Comparison of ENCODE assay signal across 1 cellular context in the genomic region with DNA sequence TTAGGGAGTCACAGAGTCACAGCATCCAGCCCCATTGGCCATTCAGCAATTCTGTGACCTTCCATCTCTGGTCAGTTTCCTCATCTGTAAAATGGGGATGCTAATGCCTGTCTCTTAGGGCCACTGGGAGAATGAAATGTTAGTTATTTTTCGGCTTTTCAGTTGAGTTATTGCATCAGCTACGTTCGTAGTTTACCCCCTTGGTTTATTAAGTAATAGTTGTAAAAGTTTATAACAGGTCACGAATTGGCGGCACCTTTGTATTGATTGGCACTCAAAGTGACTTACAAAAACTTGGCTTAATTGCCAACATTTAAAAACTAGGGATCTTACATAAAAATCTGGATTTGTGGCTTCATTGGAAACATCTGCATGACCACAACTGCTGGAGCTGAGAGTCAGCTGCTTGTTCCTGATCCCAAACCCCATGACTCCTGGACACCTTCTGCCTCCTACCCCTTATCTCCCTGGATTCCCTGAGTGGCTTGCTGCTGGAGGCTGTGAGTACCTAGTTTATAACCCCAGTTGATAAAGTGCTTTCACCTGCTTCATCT.
TF ChIP-seq lines count a peak whose summit lies in the region.

No MANE protein-coding gene starts in this region.

TF ChIP-seq in HepG2, 621 proteins besides CTCF, POLR2A, EP300 and RAD21:
- TF ChIP-seq, protein P1, sequence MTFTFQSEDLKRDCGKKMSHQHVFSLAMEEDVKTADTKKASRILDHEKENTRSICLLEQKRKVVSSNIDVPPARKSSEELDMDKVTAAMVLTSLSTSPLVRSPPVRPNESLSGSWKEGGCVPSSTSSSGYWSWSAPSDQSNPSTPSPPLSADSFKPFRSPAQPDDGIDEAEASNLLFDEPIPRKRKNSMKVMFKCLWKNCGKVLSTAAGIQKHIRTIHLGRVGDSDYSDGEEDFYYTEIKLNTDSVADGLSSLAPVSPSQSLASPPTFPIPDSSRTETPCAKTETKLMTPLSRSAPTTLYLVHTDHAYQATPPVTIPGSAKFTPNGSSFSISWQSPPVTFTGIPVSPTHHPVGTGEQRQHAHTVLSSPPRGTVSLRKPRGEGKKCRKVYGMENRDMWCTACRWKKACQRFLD (CRISPR knock-in tag; IDR thresholded peaks at IDR 0.05; ENCODE audit: borderline replicate concordance), result no peak
- 0 out of 2 replicates have a peak, but pooled peaks have one; percentile 40 for TF ChIP-seq KDM1A (CRISPR knock-in tag; IDR thresholded peaks at IDR 0.05)
- TF ChIP-seq ZNF629 (CRISPR knock-in tag; conservative IDR thresholded peaks at IDR 0.05), result peak; percentile 84
- no peak for TF ChIP-seq TMF1 (CRISPR knock-in tag; IDR thresholded peaks at IDR 0.05; ENCODE audit: low read depth)
